ENCODE assay signal across 2 cellular contexts in the genomic region with DNA sequence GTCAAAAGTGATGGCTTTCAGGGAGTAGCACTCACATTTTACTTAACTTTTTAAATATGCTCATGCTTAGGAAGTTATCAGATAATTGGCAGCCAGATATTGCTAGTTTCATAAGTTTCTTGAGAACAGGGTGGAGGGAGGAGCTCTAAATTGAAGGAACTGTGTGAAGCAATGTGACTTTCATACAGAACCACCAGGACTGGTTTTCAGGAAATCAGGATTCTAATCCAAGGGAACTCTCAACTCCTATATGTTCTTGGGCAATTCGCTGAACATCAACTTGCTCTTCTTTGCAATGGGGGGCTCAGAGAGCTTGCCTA.
TF ChIP-seq lines count a peak whose summit lies in the region.

No MANE protein-coding gene starts in this region.

TF ChIP-seq in IMR-90, 13 proteins besides CTCF, POLR2A, EP300 and RAD21:
- no peak for TF ChIP-seq MAFK (IDR thresholded peaks at IDR 0.05; ENCODE audit: low read depth, low read length)
- TF ChIP-seq CHD1 (IDR thresholded peaks at IDR 0.05; ENCODE audit: low read depth, low read length) = no peak
- TF ChIP-seq CEBPB (IDR thresholded peaks at IDR 0.05; ENCODE audit: low read depth, low read length) = no peak

TF ChIP-seq in endothelial cell of umbilical vein, 7 proteins besides CTCF, POLR2A, EP300 and RAD21:
- no peak for TF ChIP-seq JUN (IDR thresholded peaks at IDR 0.05; ENCODE audit: borderline replicate concordance, insufficient read depth, insufficient read length, low read depth)
- no peak for TF ChIP-seq MAX (IDR thresholded peaks at IDR 0.05; ENCODE audit: insufficient read depth, insufficient read length)
- no peak for TF ChIP-seq GATA2 (IDR thresholded peaks at IDR 0.05; ENCODE audit: insufficient read depth, insufficient read length, low read depth, low read length)
- TF ChIP-seq EZH2 (IDR thresholded peaks at IDR 0.05; ENCODE audit: borderline replicate concordance, low read depth, low read length, severe bottlenecking) = no peak
- no peak for TF ChIP-seq FOS (IDR thresholded peaks at IDR 0.05; ENCODE audit: borderline replicate concordance, insufficient read depth, low read length)
- TF ChIP-seq MYC (IDR thresholded peaks at IDR 0.05; ENCODE audit: low read depth, low read length) = no peak
- TF ChIP-seq POLR2AphosphoS5 (IDR thresholded peaks at IDR 0.05; ENCODE audit: insufficient read depth, low read depth, low read length) = no peak
